Comparison of ENCODE assay signal across 23 cellular contexts in the genomic region with DNA sequence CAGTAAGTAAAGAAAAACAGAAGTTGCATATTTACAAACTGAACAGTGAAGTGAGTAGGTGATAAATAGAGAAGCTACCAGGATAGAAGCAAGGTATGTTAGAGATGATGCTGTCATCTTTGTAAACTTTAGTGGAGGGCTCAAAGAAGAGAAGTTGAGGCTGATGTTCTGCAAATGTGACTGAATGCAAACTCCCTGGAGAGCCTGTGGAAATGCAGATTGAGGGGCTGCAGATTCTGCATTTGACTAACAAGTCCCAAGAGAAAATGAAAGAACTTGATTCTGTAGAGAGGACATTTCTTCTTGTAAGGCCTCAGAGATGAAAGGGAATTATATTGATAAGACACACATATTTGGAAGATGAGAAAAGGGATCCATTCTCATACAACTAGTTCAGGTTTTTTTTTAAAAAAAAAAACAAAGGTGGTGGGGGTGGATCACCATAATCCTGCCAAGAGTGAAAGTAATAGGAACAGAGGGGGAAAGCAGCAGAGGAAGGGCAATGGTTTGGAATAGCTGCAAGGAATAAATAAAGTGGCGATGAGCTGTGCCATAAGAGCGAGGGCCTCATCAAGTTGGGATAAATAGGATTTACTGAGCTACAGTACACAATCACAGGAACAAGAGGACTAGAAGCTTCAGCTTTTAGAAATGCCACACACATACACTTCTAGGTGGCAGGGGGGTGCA.
"Had no signal": no experiment of that assay in that cellular context is flagged by ENCODE, and none has a peak within 500 bp of the region (broad histone marks: within the 10 kb centered on the region; RNA-seq: fewer than 3 reads in every experiment).

No MANE protein-coding gene starts in this region.

- H3K36me3 ChIP-seq: left lung, lower lobe of right lung, ovary, right lobe of liver, transverse colon had no signal

- H3K27ac ChIP-seq: left lung, lower lobe of right lung, ovary, right lobe of liver, testis, transverse colon had no signal

- H3K4me3 Mint-ChIP-seq: dendritic cell treated with granulocyte-macrophage colony-stimulating factor and Interleukin-4, amounts not matched to agents 40 ng/mL and 50 ng/mL, for 4 days; endodermal cell; natural killer cell treated with Interleukin-12 subunit alpha and Interleukin-12 subunit beta and Interleukin-15 and Interleukin-18, amount 100 ng/mL, for 72 hours had no signal

- DNase-seq: activated CD4-positive, alpha-beta T cell treated with anti-CD3 and anti-CD28 coated beads for 48 hours; activated CD4-positive, alpha-beta T cell treated with anti-CD3 and anti-CD28 coated beads, Interleukin-2, amount 50 U/mL, for 48 hours; activated CD8-positive, alpha-beta memory T cell treated with anti-CD3 and anti-CD28 coated beads for 24 hours; activated gamma-delta T cell treated with Interleukin-2 at 50 U/mL for 16 hours; activated naive CD4-positive, alpha-beta T cell treated with anti-CD3 and anti-CD28 coated beads, Interleukin-2, amount 50 U/mL, for 16 hours; amniotic stem cell; central memory CD4-positive, alpha-beta T cell; endodermal cell; foreskin fibroblast; hippocampal formation; left lung; lower lobe of right lung; mesenchymal stem cell; mucosa of descending colon; ovary; right lobe of liver; stimulated activated CD4-positive, alpha-beta T cell treated with anti-CD3 and anti-CD28 coated beads, Interleukin-4, amount 100 ng/mL, for 1 hour; stimulated activated naive CD8-positive, alpha-beta T cell treated with anti-CD3 and anti-CD28 coated beads, Interleukin-15, Interleukin-2, amounts not matched to agents 100 U/mL and 50 U/mL, for 24 hours; testis; transverse colon had no signal

- H3K4me3 ChIP-seq: left lung, lower lobe of right lung, mucosa of descending colon, ovary, right lobe of liver, testis, transverse colon had no signal

- H3K27me3 ChIP-seq: left lung, ovary, right lobe of liver, testis, transverse colon had no signal

- H3K4me1 ChIP-seq: left lung, lower lobe of right lung, right lobe of liver, testis, transverse colon had no signal

- H3K27ac Mint-ChIP-seq: dendritic cell treated with granulocyte-macrophage colony-stimulating factor and Interleukin-4, amounts not matched to agents 40 ng/mL and 50 ng/mL, for 4 days; endodermal cell; natural killer cell treated with Interleukin-12 subunit alpha and Interleukin-12 subunit beta and Interleukin-15 and Interleukin-18, amount 100 ng/mL, for 72 hours; progenitor cell of endocrine pancreas had no signal

- H3K9me3 ChIP-seq: lower lobe of right lung, ovary, right lobe of liver, testis, transverse colon had no signal

- H3K27me3 Mint-ChIP-seq: dendritic cell treated with granulocyte-macrophage colony-stimulating factor and Interleukin-4, amounts not matched to agents 40 ng/mL and 50 ng/mL, for 4 days; natural killer cell treated with Interleukin-12 subunit alpha and Interleukin-12 subunit beta and Interleukin-15 and Interleukin-18, amount 100 ng/mL, for 72 hours; progenitor cell of endocrine pancreas had no signal
